2 cellular contexts compared by ENCODE assay signal in the genomic region with DNA sequence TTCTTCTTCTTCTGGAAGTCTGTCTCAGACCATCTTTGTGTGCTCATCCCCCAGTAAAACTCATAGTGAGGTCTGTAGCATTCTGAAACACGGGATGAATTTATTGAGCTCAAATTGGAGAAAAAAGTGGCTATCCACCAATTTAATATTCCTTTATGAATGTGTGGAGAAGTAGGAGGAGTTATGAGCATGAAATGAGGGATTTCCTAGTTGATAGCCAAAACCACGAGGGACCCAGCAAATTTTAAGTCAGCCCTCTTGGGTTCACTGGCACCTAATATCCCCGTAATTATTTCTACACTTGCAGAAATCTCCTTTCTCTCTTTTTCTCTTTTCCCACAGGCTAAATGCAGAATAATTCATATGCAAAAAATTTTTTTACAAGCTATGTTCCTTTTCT.
TF ChIP-seq lines count a peak whose summit lies in the region.

TSS of gene OR52A1 (minus strand) at position 101 of the 400 bp plus-strand sequence. CDS start 2,388 bp downstream, outside the sequence.

TF ChIP-seq in WTC11, 78 proteins besides CTCF, POLR2A, EP300 and RAD21:
- TF ChIP-seq NR2C2 (CRISPR knock-in tag; IDR thresholded peaks at IDR 0.05) (no peak), CBFB (CRISPR knock-in tag; IDR thresholded peaks at IDR 0.05; ENCODE audit: low read depth) (no peak), MXD4 (CRISPR knock-in tag; IDR thresholded peaks at IDR 0.05; ENCODE audit: borderline replicate concordance) (no peak), HMGA2 (CRISPR knock-in tag; IDR thresholded peaks at IDR 0.05) (no peak), ATF2 (CRISPR knock-in tag; IDR thresholded peaks at IDR 0.05; ENCODE audit: borderline replicate concordance, low read depth) (no peak)
- TF ChIP-seq, protein P1, sequence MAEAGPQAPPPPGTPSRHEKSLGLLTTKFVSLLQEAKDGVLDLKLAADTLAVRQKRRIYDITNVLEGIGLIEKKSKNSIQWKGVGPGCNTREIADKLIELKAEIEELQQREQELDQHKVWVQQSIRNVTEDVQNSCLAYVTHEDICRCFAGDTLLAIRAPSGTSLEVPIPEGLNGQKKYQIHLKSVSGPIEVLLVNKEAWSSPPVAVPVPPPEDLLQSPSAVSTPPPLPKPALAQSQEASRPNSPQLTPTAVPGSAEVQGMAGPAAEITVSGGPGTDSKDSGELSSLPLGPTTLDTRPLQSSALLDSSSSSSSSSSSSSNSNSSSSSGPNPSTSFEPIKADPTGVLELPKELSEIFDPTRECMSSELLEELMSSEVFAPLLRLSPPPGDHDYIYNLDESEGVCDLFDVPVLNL (CRISPR knock-in tag; IDR thresholded peaks at IDR 0.05; ENCODE audit: borderline replicate concordance, low read depth) = no peak

TF ChIP-seq in K562, 482 proteins besides CTCF, POLR2A, EP300 and RAD21:
- TF ChIP-seq MIER1 (IDR thresholded peaks at IDR 0.05; ENCODE audit: low read depth) (no peak), ZBTB11 (CRISPR knock-in tag; IDR thresholded peaks at IDR 0.05) (no peak), SPI1 (IDR thresholded peaks at IDR 0.05; ENCODE audit: borderline replicate concordance, low read depth, low read length) (no peak), FOXA3 (CRISPR knock-in tag; conservative IDR thresholded peaks at IDR 0.05 in 1 of 2, IDR thresholded peaks at IDR 0.05 in 1 of 2) (no peak), ZNF511 (CRISPR knock-in tag; IDR thresholded peaks at IDR 0.05) (no peak), ZNF347 (CRISPR knock-in tag; IDR thresholded peaks at IDR 0.05; ENCODE audit: low read depth) (no peak), ZNF124 (CRISPR knock-in tag; IDR thresholded peaks at IDR 0.05) (no peak), RREB1 (CRISPR knock-in tag; IDR thresholded peaks at IDR 0.05) (no peak), HDAC6 (IDR thresholded peaks at IDR 0.05; ENCODE audit: low read depth, low read length) (no peak), PTRF (tag; IDR thresholded peaks at IDR 0.05) (no peak), ZSCAN32 (CRISPR knock-in tag; IDR thresholded peaks at IDR 0.05) (no peak), ZFPM2 (CRISPR knock-in tag; IDR thresholded peaks at IDR 0.05) (no peak), ZNF507 (tag; conservative IDR thresholded peaks at IDR 0.05) (no peak), FOS (IDR thresholded peaks at IDR 0.05; ENCODE audit: extremely low read depth, insufficient read length) (no peak), ZNF584 (CRISPR knock-in tag; IDR thresholded peaks at IDR 0.05; ENCODE audit: low read depth) (no peak), ZKSCAN1 (IDR thresholded peaks at IDR 0.05; ENCODE audit: low read depth, low read length) (no peak), ERF (CRISPR knock-in tag; IDR thresholded peaks at IDR 0.05) (no peak)
- TF ChIP-seq, protein P2, sequence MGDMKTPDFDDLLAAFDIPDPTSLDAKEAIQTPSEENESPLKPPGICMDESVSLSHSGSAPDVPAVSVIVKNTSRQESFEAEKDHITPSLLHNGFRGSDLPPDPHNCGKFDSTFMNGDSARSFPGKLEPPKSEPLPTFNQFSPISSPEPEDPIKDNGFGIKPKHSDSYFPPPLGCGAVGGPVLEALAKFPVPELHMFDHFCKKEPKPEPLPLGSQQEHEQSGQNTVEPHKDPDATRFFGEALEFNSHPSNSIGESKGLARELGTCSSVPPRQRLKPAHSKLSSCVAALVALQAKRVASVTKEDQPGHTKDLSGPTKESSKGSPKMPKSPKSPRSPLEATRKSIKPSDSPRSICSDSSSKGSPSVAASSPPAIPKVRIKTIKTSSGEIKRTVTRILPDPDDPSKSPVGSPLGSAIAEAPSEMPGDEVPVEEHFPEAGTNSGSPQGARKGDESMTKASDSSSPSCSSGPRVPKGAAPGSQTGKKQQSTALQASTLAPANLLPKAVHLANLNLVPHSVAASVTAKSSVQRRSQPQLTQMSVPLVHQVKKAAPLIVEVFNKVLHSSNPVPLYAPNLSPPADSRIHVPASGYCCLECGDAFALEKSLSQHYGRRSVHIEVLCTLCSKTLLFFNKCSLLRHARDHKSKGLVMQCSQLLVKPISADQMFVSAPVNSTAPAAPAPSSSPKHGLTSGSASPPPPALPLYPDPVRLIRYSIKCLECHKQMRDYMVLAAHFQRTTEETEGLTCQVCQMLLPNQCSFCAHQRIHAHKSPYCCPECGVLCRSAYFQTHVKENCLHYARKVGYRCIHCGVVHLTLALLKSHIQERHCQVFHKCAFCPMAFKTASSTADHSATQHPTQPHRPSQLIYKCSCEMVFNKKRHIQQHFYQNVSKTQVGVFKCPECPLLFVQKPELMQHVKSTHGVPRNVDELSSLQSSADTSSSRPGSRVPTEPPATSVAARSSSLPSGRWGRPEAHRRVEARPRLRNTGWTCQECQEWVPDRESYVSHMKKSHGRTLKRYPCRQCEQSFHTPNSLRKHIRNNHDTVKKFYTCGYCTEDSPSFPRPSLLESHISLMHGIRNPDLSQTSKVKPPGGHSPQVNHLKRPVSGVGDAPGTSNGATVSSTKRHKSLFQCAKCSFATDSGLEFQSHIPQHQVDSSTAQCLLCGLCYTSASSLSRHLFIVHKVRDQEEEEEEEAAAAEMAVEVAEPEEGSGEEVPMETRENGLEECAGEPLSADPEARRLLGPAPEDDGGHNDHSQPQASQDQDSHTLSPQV (IDR thresholded peaks at IDR 0.05) = no peak
